ENCODE assay signal across 9 cellular contexts in the genomic region with DNA sequence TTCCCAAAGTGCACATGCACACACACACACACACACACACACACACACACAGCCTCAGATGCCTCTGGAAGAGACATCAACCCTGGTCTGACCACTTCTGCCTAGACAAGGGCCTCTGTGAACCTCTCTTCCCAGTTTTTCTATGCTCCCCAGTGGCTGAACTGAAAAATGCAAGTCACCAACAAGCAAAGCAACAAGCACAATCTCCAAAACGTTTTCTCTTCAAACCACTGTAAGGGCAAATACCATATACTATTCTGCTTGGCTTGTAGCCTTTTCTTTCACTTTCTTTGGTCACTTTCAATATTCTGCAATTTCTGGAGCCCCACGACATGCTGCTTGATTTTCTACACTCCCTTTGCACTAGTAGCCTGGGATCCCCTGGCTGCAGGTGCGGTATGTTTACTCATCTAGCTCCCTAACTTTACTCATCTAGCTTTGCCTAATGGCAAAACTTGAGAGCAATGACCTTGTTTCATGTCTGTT.
DNase-seq lines count a peak whose midpoint lies in the region; ATAC-seq and TF ChIP-seq lines count a peak whose summit lies in the region.
"Had no signal": no experiment of that assay in that cellular context is flagged by ENCODE, and none has a peak within 500 bp of the region (broad histone marks: within the 10 kb centered on the region; RNA-seq: fewer than 3 reads in every experiment).

No MANE protein-coding gene starts in this region.

- in situ Hi-C loops in SK-MEL-5 (cut with HindIII; ENCODE audit: low pct_unique_long_range_greater_than_20kb, low sequenced_read_pairs) = no loop called here

- TF ChIP-seq POLR2A in stomach (IDR thresholded peaks at IDR 0.05) = no peak

- ATAC-seq in GM19351 (IDR thresholded peaks at IDR 0.05; ENCODE audit: unreplicated experiment) (peak; percentile 54), HG03196 (IDR thresholded peaks at IDR 0.05; ENCODE audit: unreplicated experiment) (peak; percentile 37)

- 26 to 41% (median 39%) methylated on average over 3 of the region's 3 CpGs for WGBS in stomach, 5 donors

- peak in 5 of 7 experiments; percentile 8 to 45 (median 33) for TF ChIP-seq CTCF in stomach (IDR thresholded peaks at IDR 0.05)

- no peaks in the 10 kb centered on the region for H3K27me3 ChIP-seq in stomach
- H3K27me3 ChIP-seq: neutrophil had no signal

- TF ChIP-seq EP300 in stomach (IDR thresholded peaks at IDR 0.05) = no peak

- peak; percentile 54 for DNase-seq in DMS114 treated with DMSO at 0.1 percent for 48 hours (lab: John Stamatoyannopoulos, UW; ENCODE audit: unreplicated experiment)
- peak; percentile 77 for DNase-seq in SK-MEL-5 (ENCODE audit: low read depth, low spot score)
- peak; percentile 53 for DNase-seq in foreskin melanocyte
- no peak for DNase-seq in stomach
- no peak for DNase-seq in stimulated activated CD4-positive, alpha-beta T cell treated with anti-CD3 and anti-CD28 coated beads, Interleukin-4, amount 100 ng/mL, for 4 hours
- no peak for DNase-seq in NCI-H187 treated with DMSO at 0.1 percent for 48 hours (lab: John Stamatoyannopoulos, UW)

- H3K27ac ChIP-seq in stomach = no peak overlapping the region
- H3K27ac ChIP-seq: neutrophil had no signal

- H3K9me3 ChIP-seq in stomach = no peaks in the 10 kb centered on the region
- H3K9me3 ChIP-seq: neutrophil had no signal

- no peaks in the 10 kb centered on the region for H3K36me3 ChIP-seq in stomach
- H3K36me3 ChIP-seq: neutrophil had no signal

- H3K4me3 ChIP-seq in stomach = no peak overlapping the region

- intact Hi-C loops in stomach (cut with DNase I; ENCODE audit: low total_unique reads) = no loop called here

- peaks cover 9 to 42% (median 13%) of the 10 kb centered on the region in 4 donors for H3K4me1 ChIP-seq in stomach

Comparison
In these comparisons a context has a peak if more than half of its experiments do, and no peak if none do; other contexts are left out.
1. DNase-seq: peak in DMS114 treated with DMSO at 0.1 percent for 48 hours (single experiment), SK-MEL-5 (single experiment) and foreskin melanocyte (single experiment); none in stomach (single experiment), stimulated activated CD4-positive, alpha-beta T cell treated with anti-CD3 and anti-CD28 coated beads, Interleukin-4, amount 100 ng/mL, for 4 hours (0 of 2) and NCI-H187 treated with DMSO at 0.1 percent for 48 hours (single experiment).